ENCODE assay signal across 1 cellular context in genomic region chr16:31870809-31871208, GRCh38.
TF ChIP-seq lines count a peak whose summit lies in the region.

No MANE protein-coding gene starts in this region.

TF ChIP-seq in endothelial cell of umbilical vein, 7 proteins besides CTCF, POLR2A, EP300 and RAD21:
- TF ChIP-seq MAX (IDR thresholded peaks at IDR 0.05; ENCODE audit: insufficient read depth, insufficient read length) (no peak), MYC (IDR thresholded peaks at IDR 0.05; ENCODE audit: low read depth, low read length) (no peak), EZH2 (IDR thresholded peaks at IDR 0.05; ENCODE audit: borderline replicate concordance, low read depth, low read length, severe bottlenecking) (no peak), JUN (IDR thresholded peaks at IDR 0.05; ENCODE audit: borderline replicate concordance, insufficient read depth, insufficient read length, low read depth) (no peak), FOS (IDR thresholded peaks at IDR 0.05; ENCODE audit: borderline replicate concordance, insufficient read depth, low read length) (no peak), POLR2AphosphoS5 (IDR thresholded peaks at IDR 0.05; ENCODE audit: insufficient read depth, low read depth, low read length) (no peak), GATA2 (IDR thresholded peaks at IDR 0.05; ENCODE audit: insufficient read depth, insufficient read length, low read depth, low read length) (no peak)
